ENCODE assay signal across 7 cellular contexts in the genomic region with DNA sequence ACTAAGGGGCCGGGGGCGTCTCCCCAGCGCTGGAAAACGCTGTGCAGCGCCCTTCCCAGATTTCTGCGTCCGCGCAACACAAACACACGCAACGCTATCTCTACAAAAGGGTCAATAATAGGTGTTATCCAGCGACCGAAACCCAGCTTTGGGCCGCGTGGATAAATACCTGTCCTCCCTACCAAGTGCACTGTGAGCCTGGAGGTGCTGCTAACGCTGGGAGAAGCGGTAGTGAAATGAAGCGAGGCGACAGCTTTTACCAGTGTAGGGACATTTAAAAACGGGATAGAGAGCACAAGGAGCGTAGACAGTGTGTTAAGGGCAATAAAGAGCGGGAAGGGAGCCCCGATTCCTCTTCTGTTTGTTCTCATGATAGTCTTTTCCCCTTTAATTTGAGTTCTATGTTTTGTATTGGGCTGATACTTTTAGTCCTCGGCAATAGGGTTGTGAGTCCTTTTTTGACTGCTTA. TPM values are rescaled to one million over a fixed set of nuclear protein-coding genes. Genes with fewer than 3 reads are reported as not detected.
DNase-seq lines count a peak whose midpoint lies in the region; ATAC-seq and TF ChIP-seq lines count a peak whose summit lies in the region.

No MANE protein-coding gene starts in this region.

- H3K9me3 ChIP-seq in ES-I3 (ENCODE audit: control insufficient read depth, insufficient read depth, low read length): no peaks in the 10 kb centered on the region

- H3K4me1 ChIP-seq in ES-I3 (ENCODE audit: insufficient read depth, low read length): no peaks in the 10 kb centered on the region; the same call in 1 of the 2 replicates

- H3K27ac Mint-ChIP-seq in progenitor cell of endocrine pancreas: peak overlapping the region; percentile 98

- H3K27me3 Mint-ChIP-seq in progenitor cell of endocrine pancreas: no peaks in the 10 kb centered on the region

- no peaks in the 10 kb centered on the region for H3K36me3 ChIP-seq in ES-I3 (ENCODE audit: insufficient read depth, low read length)

- no peaks in the 10 kb centered on the region for H3K9me3 Mint-ChIP-seq in progenitor cell of endocrine pancreas (ENCODE audit: low read depth)

- H3K4me3 Mint-ChIP-seq in progenitor cell of endocrine pancreas (ENCODE audit: low read depth): peak overlapping the region; percentile 86

- peak overlapping the region; percentile 78 for H3K4me3 ChIP-seq in WI38 (ENCODE audit: low read depth, low read length)

- H3K36me3 Mint-ChIP-seq in progenitor cell of endocrine pancreas (ENCODE audit: insufficient read depth): peaks cover under 1% of the 10 kb centered on the region

- intact Hi-C loops in Right ventricle myocardium superior (cut with DNase I): no loop called here

- peaks cover 23% of the 10 kb centered on the region for H3K4me1 Mint-ChIP-seq in progenitor cell of endocrine pancreas (ENCODE audit: low read depth)

- ATAC-seq in GM19463 (IDR thresholded peaks at IDR 0.05; ENCODE audit: unreplicated experiment) (peak; percentile 5), HG03460 (IDR thresholded peaks at IDR 0.05; ENCODE audit: unreplicated experiment) (peak; percentile 18), Right ventricle myocardium superior (ENCODE audit: poor library complexity) (peak; percentile 80)

- DNase-seq in Right ventricle myocardium superior (no peak), progenitor cell of endocrine pancreas (ENCODE audit: low spot score, unreplicated experiment) (no peak), cortex of kidney (lab: John Stamatoyannopoulos, UW) (no peak)

- peak overlapping the region; percentile 90 for H3K9ac ChIP-seq in ES-I3 (ENCODE audit: low read depth, low read length)

- TF ChIP-seq CTCF in WI38 (IDR thresholded peaks at IDR 0.05; ENCODE audit: low read depth, low read length) (no peak), progenitor cell of endocrine pancreas (IDR thresholded peaks at IDR 0.05; ENCODE audit: unreplicated experiment) (no peak)

RNA-seq across cellular contexts. Expression of gene DEPDC1B, which starts 0.4 kb away (rescaled TPM):
- total RNA-seq in Right ventricle myocardium superior (0.27 TPM), progenitor cell of endocrine pancreas (37.0 and 38.5 TPM in 2 replicates)

Comparison
In these comparisons a context has a peak if more than half of its experiments do, and no peak if none do; other contexts are left out.
1. ATAC-seq: peak in every context shown above with its lines; median percentile 80 in Right ventricle myocardium superior; 18 in HG03460; 5 in GM19463.
2. RNA of gene DEPDC1B, which starts 0.4 kb away (total RNA-seq): 37.0 to 38.5 TPM in progenitor cell of endocrine pancreas; 0.27 TPM in Right ventricle myocardium superior (single experiment); every median in the first group is over 10 times any median in the second.